In genomic region chr6:35259946-35260626, GRCh38 we compare ENCODE assay signal across 8 cellular contexts. TPM values are rescaled to one million over a fixed set of nuclear protein-coding genes. Genes with fewer than 3 reads are reported as not detected.
DNase-seq lines count a peak whose midpoint lies in the region; ATAC-seq and TF ChIP-seq lines count a peak whose summit lies in the region.

No MANE protein-coding gene starts in this region.

- no peak for TF ChIP-seq POLR2A in HCT116 (IDR thresholded peaks at IDR 0.05; ENCODE audit: borderline replicate concordance, extremely low read depth, insufficient read depth, insufficient read length)
- no peak for TF ChIP-seq POLR2A in lower leg skin (IDR thresholded peaks at IDR 0.05)

- peaks cover 20 to 40% of the 10 kb centered on the region in 2 experiments for H3K4me1 ChIP-seq in HCT116 (ENCODE audit: control insufficient read depth in 1 of 2, insufficient read depth in 2 of 2, low read length in 2 of 2)

- intact Hi-C loops in HCT116 (cut with micrococcal nuclease) = no loop called here
- intact Hi-C loops in lower leg skin (cut with DNase I; ENCODE audit: low total_unique reads) = no loop called here

- CTCF ChIA-PET in HCT116 (lab: Charles Lee) = interaction anchor here (0.5 to 1.2 kb wide), 4 partner anchors 20 to 81 kb away, joined by 3 to 4 read pairs (median 3); no protein-coding TSS in a partner anchor

- H3K4me3 ChIP-seq in GM12864 (ENCODE audit: low read depth, low read length) (peak overlapping the region; percentile 70), HCT116 (replicated peaks in 1 of 2; ENCODE audit: low read depth in 1 of 2, low read length in 2 of 2) (peak overlapping the region; percentile 68 to 77), lower leg skin (ENCODE audit: low read depth, poor library complexity, severe bottlenecking) (peak overlapping the region; percentile 79)

- H3K9me2 ChIP-seq in HCT116 (ENCODE audit: insufficient read depth) = no peaks in the 10 kb centered on the region

- TF ChIP-seq CTCF in GM12864 (IDR thresholded peaks at IDR 0.05; ENCODE audit: low read depth, low read length, missing control alignments) (no peak), HCT116 (IDR thresholded peaks at IDR 0.05 in 2 of 3, conservative IDR thresholded peaks at IDR 0.05 in 1 of 3; ENCODE audit: borderline replicate concordance in 1 of 3, insufficient read depth in 1 of 3, low read depth in 2 of 3, low read length in 2 of 3) (no peak), lower leg skin (IDR thresholded peaks at IDR 0.05) (no peak)

- H4K20me1 ChIP-seq in HCT116 (ENCODE audit: insufficient read depth) = no peaks in the 10 kb centered on the region

- H3K36me3 ChIP-seq in HCT116 (ENCODE audit: control insufficient read depth in 1 of 2, insufficient read depth in 2 of 2, low read length in 2 of 2) = no peaks in the 10 kb centered on the region

- peak overlapping the region; percentile 95 for H3K4me2 ChIP-seq in HCT116 (ENCODE audit: low read length)

- RAD21 ChIA-PET in HCT116 (lab: Charles Lee; ENCODE audit: low non-redundant PET in 1 of 2, low total read pairs in 2 of 2, uncharacterized antibody in 2 of 2, unreplicated experiment in 2 of 2) = interaction anchor here in 1 of 2 experiments (0.5 kb wide), 1 partner anchor 192 kb away, joined by 4 read pairs; the partner anchor contains the start of gene FANCE

- no peaks in the 10 kb centered on the region for H3K9me3 ChIP-seq in HCT116 (ENCODE audit: control insufficient read depth in 1 of 2, insufficient read depth in 1 of 2, low read depth in 1 of 2, low read length in 2 of 2)

- H3K79me2 ChIP-seq in HCT116 (ENCODE audit: insufficient read depth, low read length) = peaks cover 47% of the 10 kb centered on the region

- POLR2A ChIA-PET in HCT116 (lab: Charles Lee) = interaction anchor here (1.1 kb wide), 1 partner anchor 9 kb away, joined by 4 read pairs; no protein-coding TSS in a partner anchor

- peak overlapping the region; percentile 81 for H3K27ac ChIP-seq in HCT116 (ENCODE audit: low read depth, low read length)
- H3K27ac ChIP-seq in cingulate gyrus (ENCODE audit: low read depth, low read length) = peak overlapping the region; percentile 88

- H2AFZ ChIP-seq in HCT116 (ENCODE audit: low read depth, low read length, poor library complexity, severe bottlenecking) = no peak overlapping the region

- DNase-seq in GM12864 (ENCODE audit: low read depth) = peak; percentile 58
- DNase-seq in HCT116 (ENCODE audit: low read depth, low spot score) = peak; percentile 42
- DNase-seq in NCI-H1105 (lab: John Stamatoyannopoulos, UW) = peak; percentile 78
- peak; percentile 83 to 86 for DNase-seq in activated CD4-positive, alpha-beta T cell treated with anti-CD3 and anti-CD28 coated beads for 4 hours
- peak; percentile 68 to 95 for DNase-seq in lower leg skin (ENCODE audit: low spot score in 2 of 2)
- peak; percentile 64 for DNase-seq in stimulated activated CD4-positive, alpha-beta T cell treated with anti-CD3 and anti-CD28 coated beads, Interleukin-4, amount 100 ng/mL, for 48 hours (ENCODE audit: low read depth in 2 of 2)
- no peak for DNase-seq in SK-N-DZ (ENCODE audit: low spot score)

- peak overlapping the region; percentile 86 for H3K9ac ChIP-seq in HCT116 (ENCODE audit: low read length)

- TSS peak; percentile 49 for BruUV-seq in HCT116 (replicated peaks; lab: Mats Ljungman, UMichigan)

- WGBS in lower leg skin, 2 donors = 4 to 7% methylated on average over 16 to 22 of the region's 23 CpGs

- no peaks in the 10 kb centered on the region for H3K27me3 ChIP-seq in HCT116 (ENCODE audit: insufficient read depth, low read length)

- TF ChIP-seq RAD21 in HCT116 (IDR thresholded peaks at IDR 0.05; ENCODE audit: low read depth) = no peak

- peak; percentile 62 for ATAC-seq in HCT116

TF ChIP-seq in HCT116, 20 proteins besides CTCF, POLR2A, EP300 and RAD21:
- TF ChIP-seq CEBPB (IDR thresholded peaks at IDR 0.05; ENCODE audit: low read depth) = no peak
- TF ChIP-seq ZNF274 (IDR thresholded peaks at IDR 0.05; ENCODE audit: low read depth, low read length) = no peak
- TF ChIP-seq SRF (IDR thresholded peaks at IDR 0.05; ENCODE audit: low read depth) = no peak
- no peak for TF ChIP-seq ELF1 (IDR thresholded peaks at IDR 0.05; ENCODE audit: borderline replicate concordance, low read depth)
- TF ChIP-seq ZBTB33 (IDR thresholded peaks at IDR 0.05; ENCODE audit: extremely low read depth, insufficient replicate concordance, low read length) = no peak
- no peak for TF ChIP-seq EZH2phosphoT487 (IDR thresholded peaks at IDR 0.05; ENCODE audit: borderline replicate concordance)
- TF ChIP-seq SIN3A (IDR thresholded peaks at IDR 0.05; ENCODE audit: low read depth) = no peak
- no peak for TF ChIP-seq FOSL1 (IDR thresholded peaks at IDR 0.05; ENCODE audit: low read depth)
- no peak for TF ChIP-seq ZFX (IDR thresholded peaks at IDR 0.05)
- TF ChIP-seq REST (IDR thresholded peaks at IDR 0.05; ENCODE audit: low read depth) = no peak
- no peak for TF ChIP-seq EZH2 (IDR thresholded peaks at IDR 0.05)
TF ChIP-seq in HCT116: peak in this region for 0.

RNA-seq across cellular contexts. Expression of gene ZNF76, which starts 0.6 kb away (rescaled TPM):
- total RNA-seq in HCT116 (2021; ENCODE audit: unreplicated experiment) = 47.5 TPM
- polyA plus RNA-seq in HCT116 (2012) = 40.7 and 42.9 TPM in 2 replicates
- total RNA-seq in lower leg skin = 10 to 100 TPM; 12.4 to 21.4 (median 16.8) TPM
- 15.5 and 18.4 TPM in 2 replicates for polyA plus RNA-seq in SK-N-DZ (2014; cell fraction: cytosol; rRNA removed)
- polyA plus RNA-seq in SK-N-DZ (2014; cell fraction: nucleus; rRNA removed) = 60.8 and 107 TPM in 2 replicates

RNA-seq across cellular contexts. Expression of gene DEF6, which starts 37.5 kb away (rescaled TPM):
- total RNA-seq in HCT116 (2021; ENCODE audit: unreplicated experiment) = 40.4 TPM
- 43.4 and 50.8 TPM in 2 replicates for polyA plus RNA-seq in HCT116 (2012)
- 10 to 100 TPM; 30.1 to 53.3 (median 39.4) TPM for total RNA-seq in lower leg skin
- 1.8 and 2.3 TPM in 2 replicates for polyA plus RNA-seq in SK-N-DZ (2014; cell fraction: cytosol; rRNA removed)
- 2.2 and 2.5 TPM in 2 replicates for polyA plus RNA-seq in SK-N-DZ (2014; cell fraction: nucleus; rRNA removed)

RNA-seq across cellular contexts. Expression of gene SCUBE3, which starts 46.3 kb away (rescaled TPM):
- total RNA-seq in HCT116 (2021; ENCODE audit: unreplicated experiment) (0.05 TPM), lower leg skin (under 1 TPM in 3 of 4 donors, not detected in 1; 0.13 to 0.91 (median 0.39) TPM)
- 0.02 and 0.04 TPM in 2 replicates for polyA plus RNA-seq in HCT116 (2012)
- 0.08 and 0.09 TPM in 2 replicates for polyA plus RNA-seq in SK-N-DZ (2014; cell fraction: cytosol; rRNA removed)
- polyA plus RNA-seq in SK-N-DZ (2014; cell fraction: nucleus; rRNA removed) = 0.02 and 0.13 TPM in 2 replicates
